Comparison of ENCODE assay signal across 30 cellular contexts in the genomic region with DNA sequence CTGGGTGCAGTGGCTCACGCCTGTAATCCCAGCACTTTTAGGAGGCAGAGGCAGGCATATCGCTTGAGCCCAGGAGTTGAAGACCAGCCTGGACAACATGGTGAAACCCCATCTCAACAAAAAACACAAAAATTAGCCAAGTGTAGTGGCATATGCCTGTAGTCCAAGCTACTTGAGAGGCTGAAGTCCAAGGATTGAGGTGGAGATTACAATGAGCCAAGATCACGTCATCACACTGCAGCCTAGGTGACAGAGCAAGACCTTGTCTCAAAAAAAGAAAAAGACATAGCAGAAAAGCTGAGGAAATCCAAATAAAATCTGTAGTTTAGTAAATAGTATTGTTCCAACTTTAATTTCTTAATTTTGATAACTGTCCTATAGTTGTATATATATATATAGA.
"Had no signal": no experiment of that assay in that cellular context is flagged by ENCODE, and none has a peak within 500 bp of the region (broad histone marks: within the 10 kb centered on the region; RNA-seq: fewer than 3 reads in every experiment).

No MANE protein-coding gene starts in this region.

- H3K9me3 ChIP-seq: esophagus muscularis mucosa, gastrocnemius medialis, heart left ventricle had no signal

- H3K9me3 Mint-ChIP-seq: activated CD4-positive, alpha-beta memory T cell treated with anti-CD3 and anti-CD28 coated beads, Interleukin-2, amount 10 ng/mL, durations not matched to agents 7 days and 5 days; activated CD4-positive, alpha-beta T cell treated with anti-CD3 and anti-CD28 coated beads, Interleukin-2, amount 10 ng/mL, durations not matched to agents 7 days and 5 days; activated T-cell treated with anti-CD3 and anti-CD28 coated beads, Interleukin-2, amount 50 U/mL, for 24 hours; activated T-helper 17 cell treated with anti-CD3 and anti-CD28 coated beads, Interleukin-2, amount 50 U/mL, for 72 hours; effector memory CD8-positive, alpha-beta T cell; WTC11 had no signal

- H3K27ac ChIP-seq: esophagus muscularis mucosa, foreskin keratinocyte, gastrocnemius medialis, heart left ventricle, VCaP had no signal

- H3K27me3 ChIP-seq: esophagus muscularis mucosa, foreskin keratinocyte, gastrocnemius medialis, heart left ventricle had no signal

- DNase-seq: activated CD4-positive, alpha-beta memory T cell treated with anti-CD3 and anti-CD28 coated beads, Interleukin-2, amount 10 ng/mL, durations not matched to agents 7 days and 5 days; activated CD4-positive, alpha-beta T cell treated with anti-CD3 and anti-CD28 coated beads for 1 hour; activated CD4-positive, alpha-beta T cell treated with anti-CD3 and anti-CD28 coated beads for 4 hours; activated CD4-positive, alpha-beta T cell treated with anti-CD3 and anti-CD28 coated beads, Interleukin-2, amount 10 ng/mL, durations not matched to agents 7 days and 5 days; activated CD4-positive, alpha-beta T cell treated with anti-CD3 and anti-CD28 coated beads, Interleukin-2, amount 50 U/mL, for 4 hours; activated CD8-positive, alpha-beta memory T cell treated with anti-CD3 and anti-CD28 coated beads, Interleukin-2, amount 50 U/mL, for 48 hours; activated effector memory CD4-positive, alpha-beta T cell treated with Interleukin-2 at 50 U/mL for 16 hours; activated gamma-delta T cell treated with Interleukin-2 at 50 U/mL for 16 hours; activated naive CD4-positive, alpha-beta T cell treated with anti-CD3 and anti-CD28 coated beads, Interleukin-2, amount 50 U/mL, for 16 hours; activated naive CD4-positive, alpha-beta T cell treated with Interleukin-2 at 50 U/mL for 16 hours; activated T-cell treated with anti-CD3 and anti-CD28 coated beads for 4 hours; activated T-cell treated with anti-CD3 and anti-CD28 coated beads, Interleukin-2, amount 50 U/mL, for 24 hours; amniotic stem cell; anterior cingulate cortex; caudate nucleus; cortex of kidney; dermis blood vessel endothelial cell; effector CD4-positive, alpha-beta T cell; effector memory CD8-positive, alpha-beta T cell; erythroblast; foreskin keratinocyte; gastrocnemius medialis; glutamatergic neuron; heart left ventricle; T-helper 2 cell had no signal

- H3K27me3 Mint-ChIP-seq: activated CD4-positive, alpha-beta memory T cell treated with anti-CD3 and anti-CD28 coated beads, Interleukin-2, amount 10 ng/mL, durations not matched to agents 7 days and 5 days; activated CD4-positive, alpha-beta T cell treated with anti-CD3 and anti-CD28 coated beads, Interleukin-2, amount 10 ng/mL, durations not matched to agents 7 days and 5 days; activated naive CD8-positive, alpha-beta T cell; activated T-cell treated with anti-CD3 and anti-CD28 coated beads, Interleukin-2, amount 50 U/mL, for 24 hours; activated T-helper 17 cell treated with anti-CD3 and anti-CD28 coated beads, Interleukin-2, amount 50 U/mL, for 72 hours; effector memory CD8-positive, alpha-beta T cell had no signal

- H3K36me3 ChIP-seq: gastrocnemius medialis had no signal

- H3K4me1 Mint-ChIP-seq: WTC11 had no signal

- H3K27ac Mint-ChIP-seq: activated CD4-positive, alpha-beta memory T cell treated with anti-CD3 and anti-CD28 coated beads, Interleukin-2, amount 10 ng/mL, durations not matched to agents 7 days and 5 days; activated CD4-positive, alpha-beta T cell treated with anti-CD3 and anti-CD28 coated beads, Interleukin-2, amount 10 ng/mL, durations not matched to agents 7 days and 5 days; activated naive CD8-positive, alpha-beta T cell; activated T-cell treated with anti-CD3 and anti-CD28 coated beads, Interleukin-2, amount 50 U/mL, for 24 hours; activated T-helper 17 cell treated with anti-CD3 and anti-CD28 coated beads, Interleukin-2, amount 50 U/mL, for 72 hours; effector memory CD8-positive, alpha-beta T cell; WTC11 had no signal

- ATAC-seq: activated T-helper 17 cell treated with anti-CD3 and anti-CD28 coated beads, Interleukin-2, amount 50 U/mL, for 72 hours; effector memory CD8-positive, alpha-beta T cell; foreskin keratinocyte; gastrocnemius medialis; heart left ventricle; WTC11 had no signal

- H3K4me1 ChIP-seq: foreskin keratinocyte, gastrocnemius medialis had no signal

- H3K4me3 ChIP-seq: esophagus muscularis mucosa, gastrocnemius medialis, heart left ventricle had no signal

- H3K36me3 Mint-ChIP-seq: activated naive CD8-positive, alpha-beta T cell had no signal

- H3K4me3 Mint-ChIP-seq: activated CD4-positive, alpha-beta memory T cell treated with anti-CD3 and anti-CD28 coated beads, Interleukin-2, amount 10 ng/mL, durations not matched to agents 7 days and 5 days; activated CD4-positive, alpha-beta T cell treated with anti-CD3 and anti-CD28 coated beads, Interleukin-2, amount 10 ng/mL, durations not matched to agents 7 days and 5 days; activated naive CD8-positive, alpha-beta T cell; activated T-cell treated with anti-CD3 and anti-CD28 coated beads, Interleukin-2, amount 50 U/mL, for 24 hours; activated T-helper 17 cell treated with anti-CD3 and anti-CD28 coated beads, Interleukin-2, amount 50 U/mL, for 72 hours; effector memory CD8-positive, alpha-beta T cell; WTC11 had no signal
